In genomic region chr19:53660584-53660983, GRCh38 we compare ENCODE assay signal across 1 cellular context.
TF ChIP-seq lines count a peak whose summit lies in the region.

No MANE protein-coding gene starts in this region.

TF ChIP-seq in HepG2, 621 proteins besides CTCF, POLR2A, EP300 and RAD21:
- TF ChIP-seq ZNF121 (CRISPR knock-in tag; IDR thresholded peaks at IDR 0.05) (peak; percentile 66), PATZ1 (CRISPR knock-in tag; IDR thresholded peaks at IDR 0.05) (0 out of 2 replicates have a peak, but pooled peaks have one; percentile 5), IKZF5 (CRISPR knock-in tag; IDR thresholded peaks at IDR 0.05) (no peak), ZNF589 (CRISPR knock-in tag; conservative IDR thresholded peaks at IDR 0.05) (no peak), ZMYM3 (CRISPR knock-in tag; IDR thresholded peaks at IDR 0.05) (0 out of 2 replicates have a peak, but pooled peaks have one; percentile 26), MBNL3 (CRISPR knock-in tag; conservative IDR thresholded peaks at IDR 0.05) (no peak), MTA3 (CRISPR knock-in tag; IDR thresholded peaks at IDR 0.05) (no peak), TFE3 (CRISPR knock-in tag; IDR thresholded peaks at IDR 0.05) (no peak), ZNF430 (CRISPR knock-in tag; IDR thresholded peaks at IDR 0.05) (no peak), SPEN (CRISPR knock-in tag; IDR thresholded peaks at IDR 0.05; ENCODE audit: low read depth) (no peak), TERF1 (CRISPR knock-in tag; IDR thresholded peaks at IDR 0.05) (no peak), NR2C2 (CRISPR knock-in tag; IDR thresholded peaks at IDR 0.05; ENCODE audit: borderline replicate concordance) (no peak)
- TF ChIP-seq, protein P1, sequence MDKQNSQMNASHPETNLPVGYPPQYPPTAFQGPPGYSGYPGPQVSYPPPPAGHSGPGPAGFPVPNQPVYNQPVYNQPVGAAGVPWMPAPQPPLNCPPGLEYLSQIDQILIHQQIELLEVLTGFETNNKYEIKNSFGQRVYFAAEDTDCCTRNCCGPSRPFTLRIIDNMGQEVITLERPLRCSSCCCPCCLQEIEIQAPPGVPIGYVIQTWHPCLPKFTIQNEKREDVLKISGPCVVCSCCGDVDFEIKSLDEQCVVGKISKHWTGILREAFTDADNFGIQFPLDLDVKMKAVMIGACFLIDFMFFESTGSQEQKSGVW (CRISPR knock-in tag; IDR thresholded peaks at IDR 0.05; ENCODE audit: borderline replicate concordance), result no peak
